ENCODE assay signal across 22 cellular contexts in the genomic region with DNA sequence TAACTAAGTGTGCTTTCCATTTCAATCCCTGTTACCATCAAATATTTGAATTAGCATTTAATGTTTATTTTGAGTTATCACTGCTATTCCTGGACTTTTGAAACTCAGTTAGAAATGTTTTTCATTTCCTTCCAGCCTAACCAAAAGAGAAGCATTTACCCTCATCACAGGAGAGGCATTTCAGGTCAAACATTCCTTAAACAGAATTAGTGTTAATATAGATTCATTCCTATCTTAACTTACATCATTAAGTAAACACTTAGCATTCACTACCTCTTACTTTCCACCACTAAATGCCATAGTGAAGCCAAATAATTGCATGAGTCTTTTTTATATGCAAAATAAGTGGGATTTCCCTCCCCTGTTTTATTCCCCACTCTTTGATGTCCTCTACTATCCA.
"Had no signal": no experiment of that assay in that cellular context is flagged by ENCODE, and none has a peak within 500 bp of the region (broad histone marks: within the 10 kb centered on the region; RNA-seq: fewer than 3 reads in every experiment).

No MANE protein-coding gene starts in this region.

- DNase-seq: activated CD4-positive, alpha-beta memory T cell treated with anti-CD3 and anti-CD28 coated beads for 36 hours; activated CD4-positive, alpha-beta T cell treated with anti-CD3 and anti-CD28 coated beads, Interleukin-2, amount 10 ng/mL, durations not matched to agents 7 days and 5 days; activated CD4-positive, CD25-positive, alpha-beta regulatory T cell; activated CD8-positive, alpha-beta memory T cell treated with anti-CD3 and anti-CD28 coated beads for 24 hours; activated effector memory CD4-positive, alpha-beta T cell treated with anti-CD3 and anti-CD28 coated beads, Interleukin-2, amount 50 U/mL, for 16 hours; activated naive CD4-positive, alpha-beta T cell treated with Interleukin-2 at 50 U/mL for 16 hours; activated naive CD8-positive, alpha-beta T cell treated with anti-CD3 and anti-CD28 coated beads, Interleukin-2, amount 50 U/mL, for 24 hours; activated T-cell treated with anti-CD3 and anti-CD28 coated beads, Interleukin-2, amount 50 U/mL, for 4 hours; amniotic stem cell; Karpas-422; MM.1S; NCI-H1048; NCI-H510A treated with DMSO at 0.1 percent for 48 hours; SHP77 treated with DMSO at 0.1 percent for 48 hours; T-cell; T-helper 2 cell; T1000 had no signal

- H3K27ac ChIP-seq: ascending aorta, VCaP had no signal

- H3K9me3 ChIP-seq: ascending aorta had no signal

- H3K4me3 Mint-ChIP-seq: activated CD4-positive, alpha-beta memory T cell treated with anti-CD3 and anti-CD28 coated beads for 36 hours; activated CD4-positive, alpha-beta T cell treated with anti-CD3 and anti-CD28 coated beads, Interleukin-2, amount 10 ng/mL, durations not matched to agents 7 days and 5 days; activated naive CD8-positive, alpha-beta T cell treated with anti-CD3 and anti-CD28 coated beads, Interleukin-2, amount 50 U/mL, for 24 hours; activated T-cell treated with anti-CD3 and anti-CD28 coated beads, Interleukin-2, amount 50 U/mL, for 4 hours; central memory CD8-positive, alpha-beta T cell; T-cell had no signal

- ATAC-seq: activated naive CD4-positive, alpha-beta T cell treated with anti-CD3 and anti-CD28 coated beads, Interleukin-2, amount 50 U/mL, for 72 hours; activated naive CD8-positive, alpha-beta T cell treated with anti-CD3 and anti-CD28 coated beads, Interleukin-2, amount 50 U/mL, for 24 hours; activated T-cell treated with anti-CD3 and anti-CD28 coated beads, Interleukin-2, amount 50 U/mL, for 4 hours; K562; T-cell had no signal

- H3K27me3 ChIP-seq: ascending aorta had no signal

- H3K4me1 ChIP-seq: ascending aorta had no signal

- H3K27ac Mint-ChIP-seq: activated CD4-positive, alpha-beta memory T cell treated with anti-CD3 and anti-CD28 coated beads for 36 hours; activated CD4-positive, alpha-beta T cell treated with anti-CD3 and anti-CD28 coated beads, Interleukin-2, amount 10 ng/mL, durations not matched to agents 7 days and 5 days; activated naive CD4-positive, alpha-beta T cell treated with anti-CD3 and anti-CD28 coated beads, Interleukin-2, amount 50 U/mL, for 72 hours; activated naive CD8-positive, alpha-beta T cell treated with anti-CD3 and anti-CD28 coated beads, Interleukin-2, amount 50 U/mL, for 24 hours; T-cell had no signal

- H3K4me3 ChIP-seq: ascending aorta, K562 had no signal

- H3K4me1 Mint-ChIP-seq: activated CD4-positive, alpha-beta T cell treated with anti-CD3 and anti-CD28 coated beads, Interleukin-2, amount 10 ng/mL, durations not matched to agents 7 days and 5 days; activated naive CD8-positive, alpha-beta T cell treated with anti-CD3 and anti-CD28 coated beads, Interleukin-2, amount 50 U/mL, for 24 hours; central memory CD8-positive, alpha-beta T cell; T-cell had no signal

- H3K36me3 ChIP-seq: ascending aorta had no signal

- H3K9me3 Mint-ChIP-seq: central memory CD8-positive, alpha-beta T cell; T-cell had no signal

- H3K27me3 Mint-ChIP-seq: activated CD4-positive, alpha-beta memory T cell treated with anti-CD3 and anti-CD28 coated beads for 36 hours; activated CD4-positive, alpha-beta T cell treated with anti-CD3 and anti-CD28 coated beads, Interleukin-2, amount 10 ng/mL, durations not matched to agents 7 days and 5 days; central memory CD8-positive, alpha-beta T cell; T-cell had no signal

- H3K36me3 Mint-ChIP-seq: activated CD4-positive, alpha-beta memory T cell treated with anti-CD3 and anti-CD28 coated beads for 36 hours; activated naive CD4-positive, alpha-beta T cell treated with anti-CD3 and anti-CD28 coated beads, Interleukin-2, amount 50 U/mL, for 72 hours; T-cell had no signal
